16 cellular contexts compared by ENCODE assay signal in genomic region chrX:1138476-1138875, GRCh38.
"Had no signal": no experiment of that assay in that cellular context is flagged by ENCODE, and none has a peak within 500 bp of the region (broad histone marks: within the 10 kb centered on the region; RNA-seq: fewer than 3 reads in every experiment).

No MANE protein-coding gene starts in this region.

- H3K4me1 Mint-ChIP-seq: naive thymus-derived CD4-positive, alpha-beta T cell; stimulated activated memory B cell treated with anti-CD40 and anti-IgM and Interleukin-4, amounts not matched to agents 10 μg/mL and 1 μg/mL and 100 μg/mL, for 72 hours had no signal

- H3K27me3 ChIP-seq: colonic mucosa, foreskin keratinocyte, ovary, right atrium auricular region, transverse colon had no signal

- ATAC-seq: foreskin keratinocyte; left colon; naive thymus-derived CD4-positive, alpha-beta T cell; stimulated activated memory B cell treated with anti-CD40 and anti-IgM and Interleukin-4, amounts not matched to agents 10 μg/mL and 1 μg/mL and 100 μg/mL, for 72 hours had no signal

- H3K27ac Mint-ChIP-seq: naive thymus-derived CD4-positive, alpha-beta T cell; stimulated activated memory B cell treated with anti-CD40 and anti-IgM and Interleukin-4, amounts not matched to agents 10 μg/mL and 1 μg/mL and 100 μg/mL, for 72 hours; stimulated activated naive CD8-positive, alpha-beta T cell treated with anti-CD3 and anti-CD28 coated beads, Interleukin-15, Interleukin-2, amounts not matched to agents 100 ng/mL and 50 ng/mL, for 24 hours had no signal

- H3K4me1 ChIP-seq: colonic mucosa, foreskin keratinocyte, right atrium auricular region, transverse colon had no signal

- H3K4me3 Mint-ChIP-seq: naive thymus-derived CD4-positive, alpha-beta T cell; stimulated activated memory B cell treated with anti-CD40 and anti-IgM and Interleukin-4, amounts not matched to agents 10 μg/mL and 1 μg/mL and 100 μg/mL, for 72 hours; stimulated activated naive CD8-positive, alpha-beta T cell treated with anti-CD3 and anti-CD28 coated beads, Interleukin-15, Interleukin-2, amounts not matched to agents 100 ng/mL and 50 ng/mL, for 24 hours had no signal

- DNase-seq: cerebellar nuclear complex; colonic mucosa; dermis blood vessel endothelial cell; erythroblast; foreskin keratinocyte; left colon; mesendoderm; naive thymus-derived CD4-positive, alpha-beta T cell; ovary; small intestine; stimulated activated CD4-positive, alpha-beta T cell treated with anti-CD3 and anti-CD28 coated beads, Interleukin-4, amount 100 ng/mL, for 1 hour; transverse colon had no signal

- H3K9me3 ChIP-seq: colonic mucosa, ovary, thoracic aorta had no signal

- H3K27me3 Mint-ChIP-seq: stimulated activated memory B cell treated with anti-CD40 and anti-IgM and Interleukin-4, amounts not matched to agents 10 μg/mL and 1 μg/mL and 100 μg/mL, for 72 hours; stimulated activated naive CD8-positive, alpha-beta T cell treated with anti-CD3 and anti-CD28 coated beads, Interleukin-15, Interleukin-2, amounts not matched to agents 100 ng/mL and 50 ng/mL, for 24 hours had no signal

- H3K27ac ChIP-seq: colonic mucosa, foreskin keratinocyte, ovary, right atrium auricular region, thoracic aorta, transverse colon had no signal

- H3K36me3 ChIP-seq: colonic mucosa, ovary, right atrium auricular region, thoracic aorta, transverse colon had no signal

- H3K4me3 ChIP-seq: colonic mucosa, ovary, right atrium auricular region, thoracic aorta, transverse colon had no signal

- H3K36me3 Mint-ChIP-seq: naive thymus-derived CD4-positive, alpha-beta T cell had no signal
